In genomic region chr6:138241893-138242292, GRCh38 we compare ENCODE assay signal across 21 cellular contexts. TPM values are rescaled to one million over a fixed set of nuclear protein-coding genes. Genes with fewer than 3 reads are reported as not detected.
DNase-seq lines count a peak whose midpoint lies in the region; ATAC-seq and TF ChIP-seq lines count a peak whose summit lies in the region.
"Had no signal": no experiment of that assay in that cellular context is flagged by ENCODE, and none has a peak within 500 bp of the region (broad histone marks: within the 10 kb centered on the region; RNA-seq: fewer than 3 reads in every experiment).

No MANE protein-coding gene starts in this region.

- H3K27me3 ChIP-seq in A673 (replicated peaks; ENCODE audit: insufficient read depth, low read depth, low read length, poor library complexity) (no peaks in the 10 kb centered on the region), GM23338 (ENCODE audit: insufficient read depth) (no peaks in the 10 kb centered on the region), endodermal cell (ENCODE audit: control insufficient read depth, insufficient read depth, low read length, poor library complexity, severe bottlenecking) (no peaks in the 10 kb centered on the region), Karpas-422 (ENCODE audit: low read length) (no peaks in the 10 kb centered on the region)
- H3K27me3 ChIP-seq: BE2C; BLaER1 treated with 17β-estradiol and CSF1 and Interleukin-3, amounts not matched to agents 10 nM and 100 nM had no signal

- 81 to 96% methylated on average over 3 to 6 of the region's 6 CpGs for WGBS in endodermal cell (ENCODE audit: insufficient coverage in 1 of 2, insufficient read length in 1 of 2), 2 experiments

- POLR2A ChIA-PET in A673 (lab: Charles Lee; ENCODE audit: low non-redundant PET) = no interaction called here

- no peak for ATAC-seq in GM23338
- ATAC-seq: GM12878, HCT116 had no signal

- H3K27ac ChIP-seq in A673 (ENCODE audit: low read depth, low read length, poor library complexity, severe bottlenecking) (no peak overlapping the region), GM23338 (ENCODE audit: low read depth) (0 out of 2 replicates have a peak overlapping the region, but pooled peaks have one; percentile 41), VCaP (peak overlapping the region; percentile 98), endodermal cell (ENCODE audit: low read depth, low read length) (no peak overlapping the region), Karpas-422 (ENCODE audit: low read length) (no peak overlapping the region)
- H3K27ac ChIP-seq: BLaER1 treated with 17β-estradiol and CSF1 and Interleukin-3, amounts not matched to agents 10 nM and 100 nM; GM23248 had no signal

- H3K27me3 Mint-ChIP-seq in GM23338 (ENCODE audit: insufficient read depth, low read depth, poor library complexity) (no peaks in the 10 kb centered on the region), endodermal cell (ENCODE audit: insufficient read depth) (no peaks in the 10 kb centered on the region)
- H3K27me3 Mint-ChIP-seq in activated naive CD4-positive, alpha-beta T cell treated with anti-CD3 and anti-CD28 coated beads for 36 hours (ENCODE audit: low read depth) = peaks cover 9% of the 10 kb centered on the region

- H3K4me1 Mint-ChIP-seq in GM23338 (peaks cover 19% of the 10 kb centered on the region), endodermal cell (peaks cover 33% of the 10 kb centered on the region)
- H3K4me1 Mint-ChIP-seq in activated naive CD4-positive, alpha-beta T cell treated with anti-CD3 and anti-CD28 coated beads for 36 hours (ENCODE audit: low read depth) = no peaks in the 10 kb centered on the region
- H3K4me1 Mint-ChIP-seq: CD4-positive, alpha-beta memory T cell had no signal

- DNase-seq in A673 (ENCODE audit: low spot score) (peak; percentile 72), GM23338 (ENCODE audit: low spot score) (no peak), endodermal cell (no peak), NCI-H1417 treated with DMSO at 0.1 percent for 48 hours (lab: John Stamatoyannopoulos, UW) (no peak), Karpas-422 (no peak)
- no peak for DNase-seq in activated naive CD4-positive, alpha-beta T cell treated with anti-CD3 and anti-CD28 coated beads for 36 hours
- DNase-seq: ACHN; AML-193; BE2C; Calu3; CD4-positive, alpha-beta memory T cell; COR-L47; DMS79 treated with DMSO at 0.1 percent for 48 hours; GM23248; H9 had no signal

- no peak for TF ChIP-seq CTCF in A673 (conservative IDR thresholded peaks at IDR 0.05; ENCODE audit: low read depth, low read length)
- no peak for TF ChIP-seq CTCF in GM23338 (conservative IDR thresholded peaks at IDR 0.05; ENCODE audit: low read depth in 2 of 2)
- TF ChIP-seq CTCF in VCaP (conservative IDR thresholded peaks at IDR 0.05) = no peak
- TF ChIP-seq CTCF in endodermal cell (conservative IDR thresholded peaks at IDR 0.05) = no peak

- H3K4me3 Mint-ChIP-seq in GM23338 = no peak overlapping the region
- no peak overlapping the region for H3K4me3 Mint-ChIP-seq in endodermal cell
- H3K4me3 Mint-ChIP-seq in activated naive CD4-positive, alpha-beta T cell treated with anti-CD3 and anti-CD28 coated beads for 36 hours = no peak overlapping the region
- H3K4me3 Mint-ChIP-seq: CD4-positive, alpha-beta memory T cell; H9 had no signal

- H3K9me3 ChIP-seq in A673 (ENCODE audit: low read depth, low read length, poor library complexity, severe bottlenecking) (no peaks in the 10 kb centered on the region), endodermal cell (ENCODE audit: control insufficient read depth, low read length) (peaks cover 4% of the 10 kb centered on the region), Karpas-422 (ENCODE audit: low read length) (no peaks in the 10 kb centered on the region)
- H3K9me3 ChIP-seq: BE2C; BLaER1 treated with 17β-estradiol and CSF1 and Interleukin-3, amounts not matched to agents 10 nM and 100 nM had no signal

- H3K36me3 Mint-ChIP-seq in GM23338 (ENCODE audit: low read depth) (no peaks in the 10 kb centered on the region), endodermal cell (ENCODE audit: low read depth) (peaks cover 5% of the 10 kb centered on the region)
- H3K36me3 Mint-ChIP-seq in activated naive CD4-positive, alpha-beta T cell treated with anti-CD3 and anti-CD28 coated beads for 36 hours (ENCODE audit: low read depth) = no peaks in the 10 kb centered on the region
- H3K36me3 Mint-ChIP-seq: CD4-positive, alpha-beta memory T cell had no signal

- H3K4me3 ChIP-seq in A673 (ENCODE audit: low read depth, low read length, poor library complexity, severe bottlenecking) = no peak overlapping the region
- H3K4me3 ChIP-seq in GM23338 = no peak overlapping the region
- H3K4me3 ChIP-seq in endodermal cell (ENCODE audit: low read length) = no peak overlapping the region
- no peak overlapping the region for H3K4me3 ChIP-seq in Karpas-422 (ENCODE audit: low read length)
- H3K4me3 ChIP-seq: BLaER1 treated with 17β-estradiol and CSF1 and Interleukin-3, amounts not matched to agents 10 nM and 100 nM; GM12878; GM23248 had no signal

- intact Hi-C loops in A673 (cut with micrococcal nuclease; ENCODE audit: unreplicated experiment) = no loop called here
- intact Hi-C loops in activated naive CD4-positive, alpha-beta T cell treated with anti-CD3 and anti-CD28 coated beads for 36 hours (cut with micrococcal nuclease) = no loop called here

- no peak overlapping the region for H2AFZ ChIP-seq in GM23338
- no peak overlapping the region for H2AFZ ChIP-seq in Karpas-422 (ENCODE audit: low read length)
- H2AFZ ChIP-seq: GM23248 had no signal

- H3K9me2 ChIP-seq in GM23338 (ENCODE audit: insufficient read depth) (no peaks in the 10 kb centered on the region), Karpas-422 (replicated peaks; ENCODE audit: insufficient read depth, low read length) (no peaks in the 10 kb centered on the region)

- H3F3A ChIP-seq in GM23338 (replicated peaks; ENCODE audit: low read depth) = no peaks in the 10 kb centered on the region

- peaks cover 25% of the 10 kb centered on the region for H3K4me1 ChIP-seq in A673 (ENCODE audit: insufficient read depth, low read length, poor library complexity, severe bottlenecking)
- H3K4me1 ChIP-seq in GM23338 (ENCODE audit: insufficient read depth) = no peaks in the 10 kb centered on the region; the same call in 1 of the 2 replicates
- peaks cover 28% of the 10 kb centered on the region for H3K4me1 ChIP-seq in endodermal cell (ENCODE audit: control insufficient read depth, insufficient read depth, low read length)
- H3K4me1 ChIP-seq in Karpas-422 (ENCODE audit: low read length) = no peaks in the 10 kb centered on the region
- H3K4me1 ChIP-seq: BE2C; BLaER1 treated with 17β-estradiol and CSF1 and Interleukin-3, amounts not matched to agents 10 nM and 100 nM had no signal

- H3K27ac Mint-ChIP-seq in GM23338 (no peak overlapping the region), endodermal cell (peak overlapping the region; percentile 67)
- no peak overlapping the region for H3K27ac Mint-ChIP-seq in activated naive CD4-positive, alpha-beta T cell treated with anti-CD3 and anti-CD28 coated beads for 36 hours

- no peaks in the 10 kb centered on the region for H3K79me2 ChIP-seq in GM23338 (replicated peaks; ENCODE audit: insufficient read depth)
- H3K79me2 ChIP-seq in Karpas-422 (ENCODE audit: low read length) = no peaks in the 10 kb centered on the region

- CTCF ChIA-PET in A673 (lab: Charles Lee) = no interaction called here
- CTCF ChIA-PET in activated naive CD4-positive, alpha-beta T cell treated with anti-CD3 and anti-CD28 coated beads for 36 hours (lab: Charles Lee) = no interaction called here

- H3K4me2 ChIP-seq in GM23338 (no peak overlapping the region), Karpas-422 (ENCODE audit: low read depth, low read length, poor library complexity, severe bottlenecking) (no peak overlapping the region)
- H3K4me2 ChIP-seq: BLaER1 treated with 17β-estradiol and CSF1 and Interleukin-3, amounts not matched to agents 10 nM and 100 nM had no signal

- H3K9me3 Mint-ChIP-seq in GM23338 = no peaks in the 10 kb centered on the region
- no peaks in the 10 kb centered on the region for H3K9me3 Mint-ChIP-seq in endodermal cell
- no peaks in the 10 kb centered on the region for H3K9me3 Mint-ChIP-seq in activated naive CD4-positive, alpha-beta T cell treated with anti-CD3 and anti-CD28 coated beads for 36 hours
- H3K9me3 Mint-ChIP-seq: H9 had no signal

- H4K20me1 ChIP-seq in GM23338 (replicated peaks; ENCODE audit: insufficient read depth) = no peaks in the 10 kb centered on the region
- H4K20me1 ChIP-seq in Karpas-422 (ENCODE audit: insufficient read depth, low read depth, low read length) = no peaks in the 10 kb centered on the region
- H4K20me1 ChIP-seq: BLaER1 treated with 17β-estradiol and CSF1 and Interleukin-3, amounts not matched to agents 10 nM and 100 nM had no signal

- H3K9ac ChIP-seq in endodermal cell (ENCODE audit: extremely low read depth, low read length, poor library complexity, severe bottlenecking) = peak overlapping the region; percentile 58
- H3K9ac ChIP-seq in Karpas-422 (ENCODE audit: low read length) = no peak overlapping the region
- H3K9ac ChIP-seq: BLaER1 treated with 17β-estradiol and CSF1 and Interleukin-3, amounts not matched to agents 10 nM and 100 nM; GM23248 had no signal

- H3K36me3 ChIP-seq in A673 (ENCODE audit: insufficient read depth, low read length, poor library complexity, severe bottlenecking) (no peaks in the 10 kb centered on the region), GM23338 (ENCODE audit: insufficient read depth) (no peaks in the 10 kb centered on the region), endodermal cell (ENCODE audit: control insufficient read depth, insufficient read depth, low read length) (peaks cover 27% of the 10 kb centered on the region), Karpas-422 (ENCODE audit: insufficient read depth, low read length) (no peaks in the 10 kb centered on the region)
- H3K36me3 ChIP-seq: BE2C; BLaER1 treated with 17β-estradiol and CSF1 and Interleukin-3, amounts not matched to agents 10 nM and 100 nM had no signal

- no TSS peak for BruUV-seq in A673 (replicated peaks; lab: Mats Ljungman, UMichigan)

RNA-seq across cellular contexts. Expression of gene PBOV1, which starts 23.6 kb away (rescaled TPM):
- total RNA-seq in A673 (2021) (not detected in 2 replicates), endodermal cell (not detected)
- total RNA-seq in GM23338 (2014; rRNA removed; shearing (Covaris generic)) = not detected in 2 replicates
- not detected in 2 replicates for polyA plus RNA-seq in GM23338 (2016; fragmentation: Nextera tagmentation; extraction: Ambion mirVana)
- polyA plus RNA-seq in endodermal cell (2013, experiment 1 of 2) = not detected
- polyA plus RNA-seq in endodermal cell (2013, experiment 2 of 2) = not detected
- not detected in 2 replicates for total RNA-seq in Karpas-422 (2014; rRNA removed; shearing (Covaris generic); ENCODE audit: low replicate concordance)
- total RNA-seq in activated naive CD4-positive, alpha-beta T cell treated with anti-CD3 and anti-CD28 coated beads for 36 hours = not detected
- total RNA-seq: Calu3; CD4-positive, alpha-beta memory T cell; Daoy; GM12878; GM23248; H4; H9 had no signal
- polyA plus RNA-seq: CD4-positive, alpha-beta memory T cell; GM12878; GM23248 had no signal

Comparison
In these comparisons a context has a peak if more than half of its experiments do, and no peak if none do; other contexts are left out.
1. H3K27ac ChIP-seq: peak in GM23338 (single experiment) and VCaP (single experiment); none in A673 (single experiment), endodermal cell (single experiment) and Karpas-422 (single experiment).